ENCODE assay signal across 11 cellular contexts in genomic region chr1:39625462-39626273, GRCh38. TPM values are rescaled to one million over a fixed set of nuclear protein-coding genes. Genes with fewer than 3 reads are reported as not detected.
DNase-seq lines count a peak whose midpoint lies in the region; ATAC-seq and TF ChIP-seq lines count a peak whose summit lies in the region.
"Had no signal": no experiment of that assay in that cellular context is flagged by ENCODE, and none has a peak within 500 bp of the region (broad histone marks: within the 10 kb centered on the region; RNA-seq: fewer than 3 reads in every experiment).

No MANE protein-coding gene starts in this region.

- H3K4me3 ChIP-seq in fibroblast of mammary gland (ENCODE audit: control insufficient read depth, low read depth, low read length) (no peak overlapping the region), lung (no peak overlapping the region), testis (no peak overlapping the region)

- H3K9me3 ChIP-seq in lung (ENCODE audit: control insufficient read depth in 2 of 2, insufficient read depth in 1 of 2, low read length in 1 of 2) (no peaks in the 10 kb centered on the region), testis (no peaks in the 10 kb centered on the region)

- WGBS in lung, 2 donors, result 76 to 80% methylated on average over 11 of the region's 11 CpGs
- 37 to 53% methylated on average over 2 to 11 of the region's 11 CpGs for WGBS in testis, 2 donors

- peak overlapping the region; percentile 34 to 69 for H3K27ac ChIP-seq in lung (ENCODE audit: low read depth in 1 of 2, low read length in 1 of 2)
- H3K27ac ChIP-seq in testis, result peak overlapping the region; percentile 63 to 78

- peak; percentile 20 for ATAC-seq in lung (ENCODE audit: insufficient read depth, low FRiP score)

- H3K36me3 ChIP-seq in lung (ENCODE audit: control insufficient read depth in 2 of 2, insufficient read depth in 2 of 2, low read length in 2 of 2) (peaks cover 0 to 8% of the 10 kb centered on the region in 2 donors), testis (ENCODE audit: low read depth, missing control alignments) (no peaks in the 10 kb centered on the region)

- TF ChIP-seq CTCF in fibroblast of mammary gland (conservative IDR thresholded peaks at IDR 0.05; ENCODE audit: control insufficient read depth, insufficient read depth, low read depth, low read length) (no peak), lung (IDR thresholded peaks at IDR 0.05; ENCODE audit: control extremely low read depth, extremely low read depth) (no peak), testis (IDR thresholded peaks at IDR 0.05) (no peak)

- H3K27me3 ChIP-seq in lung (ENCODE audit: control insufficient read depth, insufficient read depth) (no peaks in the 10 kb centered on the region), testis (no peaks in the 10 kb centered on the region)

- intact Hi-C loops in testis (cut with DNase I; ENCODE audit: low total_unique reads), result no loop called here

- DNase-seq in fibroblast of mammary gland (ENCODE audit: low read depth), result peak; percentile 52
- DNase-seq in lung (ENCODE audit: low spot score), result peak; percentile 52
- peak; percentile 91 for DNase-seq in testis
- no peak for DNase-seq in KBM-7
- DNase-seq in D341Med (ENCODE audit: low spot score), result no peak
- no peak for DNase-seq in DMS 273 (lab: John Stamatoyannopoulos, UW; ENCODE audit: unreplicated experiment)
- no peak for DNase-seq in NCI-H1436 (lab: John Stamatoyannopoulos, UW)
- DNase-seq: activated CD4-positive, CD25-positive, alpha-beta regulatory T cell treated with anti-CD3 and anti-CD28 coated beads, Interleukin-2, amount 50 U/mL, for 72 hours had no signal

- peaks cover 0 to 7% of the 10 kb centered on the region in 2 donors for H3K4me1 ChIP-seq in lung (ENCODE audit: control insufficient read depth in 2 of 2, insufficient read depth in 2 of 2, low read length in 2 of 2)
- H3K4me1 ChIP-seq in testis, result peaks cover 43% of the 10 kb centered on the region

- in situ Hi-C loops in KBM-7 (cut with MboI; ENCODE audit: low pct_unique_long_range_greater_than_20kb, low sequenced_read_pairs), result no loop called here

- no peak for TF ChIP-seq POLR2A in testis (IDR thresholded peaks at IDR 0.05)

TF ChIP-seq in PFSK-1, 5 proteins besides CTCF, POLR2A, EP300 and RAD21:
- TF ChIP-seq FOXP2 (optimal IDR thresholded peaks at IDR 0.05; ENCODE audit: borderline replicate concordance, extremely low read depth, extremely low read length, insufficient read depth) (peak; percentile 11), TAF1 (IDR thresholded peaks at IDR 0.05; ENCODE audit: borderline replicate concordance, insufficient read depth, low read length) (no peak), REST (IDR thresholded peaks at IDR 0.05; ENCODE audit: insufficient read depth in 1 of 2, low read depth in 2 of 2, low read length in 2 of 2) (peak; percentile 55 to 61; a peak in 1 of 4 replicates)
TF ChIP-seq in PFSK-1: peak in this region for 2.

RNA-seq across cellular contexts. Expression of gene HEYL, which starts 13.8 kb away (rescaled TPM):
- polyA plus RNA-seq in PFSK-1 (2012; ENCODE audit: insufficient read length, low read depth), result not detected
- total RNA-seq in lung (10 to 100 TPM; 14.3 to 19.6 TPM), testis (10 to 100 TPM; 52.8 to 55.5 TPM)
- polyA plus RNA-seq in lung (1 to 10 TPM; 7.6 TPM), testis (ENCODE audit: insufficient read depth, low read depth, low replicate concordance) (44.7 TPM)
- polyA plus RNA-seq: IgD-negative memory B cell had no signal

RNA-seq across cellular contexts. Expression of gene NT5C1A, which starts 46.2 kb away (rescaled TPM):
- not detected for polyA plus RNA-seq in PFSK-1 (2012; ENCODE audit: insufficient read length, low read depth)
- total RNA-seq in lung (not detected), testis (1 to 10 TPM; 2.1 to 3.2 TPM)
- polyA plus RNA-seq in lung (not detected), testis (ENCODE audit: insufficient read depth, low read depth, low replicate concordance) (1.0 TPM)
- total RNA-seq: subcutaneous adipose tissue had no signal
- polyA plus RNA-seq: IgD-negative memory B cell had no signal

RNA-seq across cellular contexts. Expression of gene PABPC4, which starts 49.1 kb away (rescaled TPM):
- 276 TPM for polyA plus RNA-seq in PFSK-1 (2012; ENCODE audit: insufficient read length, low read depth)
- total RNA-seq in lung (100 to 1,000 TPM; 127 to 245 TPM), testis (100 to 1,000 TPM; 407 to 411 TPM)
- polyA plus RNA-seq in lung (100 to 1,000 TPM; 104 to 165 TPM), testis (ENCODE audit: insufficient read depth, low read depth, low replicate concordance) (229 TPM)

Comparison
In these comparisons a context has a peak if more than half of its experiments do, and no peak if none do; other contexts are left out.
1. DNase-seq: peak in fibroblast of mammary gland (single experiment), lung (single experiment) and testis (single experiment); none in KBM-7 (single experiment), D341Med (single experiment), DMS 273 (single experiment) and NCI-H1436 (single experiment).